In the genomic region with DNA sequence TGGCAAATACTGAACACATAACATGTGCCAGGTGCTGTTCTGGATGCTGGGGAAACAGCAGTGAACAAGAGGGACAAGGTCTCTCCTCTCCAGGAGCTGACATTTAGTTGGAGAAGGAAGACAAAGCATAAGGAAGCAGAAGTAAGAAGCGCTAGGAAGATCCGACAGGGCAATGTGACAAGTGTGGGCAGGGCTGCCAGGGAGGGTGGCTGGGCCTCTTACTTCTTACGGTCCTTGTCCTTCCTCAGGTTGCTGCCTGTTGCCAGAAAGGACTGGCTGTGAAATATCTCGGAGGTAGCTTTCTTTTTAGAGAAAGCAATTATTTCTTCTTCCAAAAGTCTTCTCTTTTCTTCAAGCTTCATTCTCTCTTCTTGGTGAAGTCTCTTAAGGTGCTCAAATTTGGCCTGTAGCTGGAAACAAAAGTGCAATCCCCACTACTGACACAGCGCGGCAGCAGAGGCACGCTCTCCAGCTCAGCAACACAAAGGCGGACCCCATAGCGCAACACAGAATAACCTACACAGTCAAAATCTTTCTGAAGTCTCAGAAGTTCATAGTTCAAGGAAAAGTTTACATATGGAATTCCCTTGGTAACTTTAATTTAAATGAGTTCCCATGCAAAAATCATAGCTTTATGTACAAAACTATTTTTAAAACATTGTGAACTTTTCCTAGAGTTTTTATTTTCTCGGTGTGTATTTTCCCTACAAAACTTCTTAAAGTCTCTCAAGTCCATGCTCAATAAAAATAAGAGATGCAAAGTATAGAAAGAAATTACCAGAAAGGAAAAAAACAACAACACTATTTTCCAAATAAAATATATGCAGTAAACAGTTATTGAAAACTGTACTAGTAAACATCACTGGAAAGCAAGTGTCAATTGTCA, we compare ENCODE assay signal across 2 cellular contexts.
A peak's percentile ranks its signal among the peaks of the same experiment; 100 is the strongest.
TF ChIP-seq lines count a peak whose summit lies in the region.

No MANE protein-coding gene starts in this region.

TF ChIP-seq in HEK293, 187 proteins besides CTCF, POLR2A, EP300 and RAD21 (continued from another document):
- TF ChIP-seq, protein P1, sequence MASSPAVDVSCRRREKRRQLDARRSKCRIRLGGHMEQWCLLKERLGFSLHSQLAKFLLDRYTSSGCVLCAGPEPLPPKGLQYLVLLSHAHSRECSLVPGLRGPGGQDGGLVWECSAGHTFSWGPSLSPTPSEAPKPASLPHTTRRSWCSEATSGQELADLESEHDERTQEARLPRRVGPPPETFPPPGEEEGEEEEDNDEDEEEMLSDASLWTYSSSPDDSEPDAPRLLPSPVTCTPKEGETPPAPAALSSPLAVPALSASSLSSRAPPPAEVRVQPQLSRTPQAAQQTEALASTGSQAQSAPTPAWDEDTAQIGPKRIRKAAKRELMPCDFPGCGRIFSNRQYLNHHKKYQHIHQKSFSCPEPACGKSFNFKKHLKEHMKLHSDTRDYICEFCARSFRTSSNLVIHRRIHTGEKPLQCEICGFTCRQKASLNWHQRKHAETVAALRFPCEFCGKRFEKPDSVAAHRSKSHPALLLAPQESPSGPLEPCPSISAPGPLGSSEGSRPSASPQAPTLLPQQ (tag by site-specific recombination; IDR thresholded peaks at IDR 0.05) = peak; percentile 79
- TF ChIP-seq HIC1 (tag by site-specific recombination; IDR thresholded peaks at IDR 0.05) = no peak
- TF ChIP-seq ZNF530 (tag by site-specific recombination; IDR thresholded peaks at IDR 0.05; ENCODE audit: low read depth) = no peak
TF ChIP-seq in HEK293: peak in this region for 3.

TF ChIP-seq in WTC11, 78 proteins besides CTCF, POLR2A, EP300 and RAD21 (continued from another document):
- no peak for TF ChIP-seq NR2C2 (CRISPR knock-in tag; IDR thresholded peaks at IDR 0.05)
- TF ChIP-seq TP53 (CRISPR knock-in tag; IDR thresholded peaks at IDR 0.05) = no peak
- TF ChIP-seq ATF1 (CRISPR knock-in tag; IDR thresholded peaks at IDR 0.05) = no peak
- no peak for TF ChIP-seq ERG (CRISPR knock-in tag; IDR thresholded peaks at IDR 0.05)
- TF ChIP-seq HMGA2 (CRISPR knock-in tag; IDR thresholded peaks at IDR 0.05) = no peak
- no peak for TF ChIP-seq OVOL2 (CRISPR knock-in tag; IDR thresholded peaks at IDR 0.05; ENCODE audit: borderline replicate concordance)
- TF ChIP-seq GABPB1 (CRISPR knock-in tag; IDR thresholded peaks at IDR 0.05) = no peak
- TF ChIP-seq, protein P2, sequence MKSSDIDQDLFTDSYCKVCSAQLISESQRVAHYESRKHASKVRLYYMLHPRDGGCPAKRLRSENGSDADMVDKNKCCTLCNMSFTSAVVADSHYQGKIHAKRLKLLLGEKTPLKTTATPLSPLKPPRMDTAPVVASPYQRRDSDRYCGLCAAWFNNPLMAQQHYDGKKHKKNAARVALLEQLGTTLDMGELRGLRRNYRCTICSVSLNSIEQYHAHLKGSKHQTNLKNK (CRISPR knock-in tag; IDR thresholded peaks at IDR 0.05) = no peak
- no peak for TF ChIP-seq E2F4 (CRISPR knock-in tag; IDR thresholded peaks at IDR 0.05; ENCODE audit: borderline replicate concordance, low read depth)
- TF ChIP-seq NR1H2 (CRISPR knock-in tag; IDR thresholded peaks at IDR 0.05) = no peak
- TF ChIP-seq ZNF138 (CRISPR knock-in tag; conservative IDR thresholded peaks at IDR 0.05) = no peak
